Comparison of ENCODE assay signal across 11 cellular contexts in the genomic region with DNA sequence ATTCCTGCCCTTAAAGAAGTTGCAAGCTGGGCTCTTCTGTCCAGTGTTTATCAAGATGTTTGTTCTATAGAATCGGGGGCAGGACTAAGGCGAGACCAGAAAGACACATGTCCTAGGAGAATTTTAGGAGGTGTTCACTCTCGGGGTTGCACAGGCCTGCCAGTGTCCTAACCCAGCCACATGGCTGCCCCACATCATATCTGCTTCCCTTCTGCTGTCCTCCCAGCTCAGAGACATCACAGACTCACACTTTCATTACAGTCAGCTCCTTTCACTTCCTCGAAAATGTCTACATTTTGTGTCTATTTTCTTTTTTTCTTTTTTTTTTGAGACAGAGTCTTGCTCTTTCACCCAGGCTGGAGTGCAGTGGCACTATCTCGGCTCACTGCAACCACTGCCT. TPM values are rescaled to one million over a fixed set of nuclear protein-coding genes. Genes with fewer than 3 reads are reported as not detected.
DNase-seq lines count a peak whose midpoint lies in the region; ATAC-seq lines count a peak whose summit lies in the region.
"Had no signal": no experiment of that assay in that cellular context is flagged by ENCODE, and none has a peak within 500 bp of the region (broad histone marks: within the 10 kb centered on the region; RNA-seq: fewer than 3 reads in every experiment).

No MANE protein-coding gene starts in this region.

- DNase-seq in CD1c-positive myeloid dendritic cell (ENCODE audit: extremely low spot score) (peak; percentile 62), RPMI8226 (peak; percentile 69), glomerular visceral epithelial cell (ENCODE audit: extremely low spot score) (no peak), GF-D8 (lab: John Stamatoyannopoulos, UW) (no peak), dermis blood vessel endothelial cell (no peak)
- DNase-seq: NCI-H524, T-helper 2 cell had no signal

- ATAC-seq in GM19438 (IDR thresholded peaks at IDR 0.05; ENCODE audit: low read depth, unreplicated experiment) = peak; percentile 53
- peak; percentile 40 for ATAC-seq in HG02973 (IDR thresholded peaks at IDR 0.05; ENCODE audit: unreplicated experiment)
- ATAC-seq in HG03097 (IDR thresholded peaks at IDR 0.05; ENCODE audit: low FRiP score, unreplicated experiment) = no peak
- ATAC-seq: HCT116 had no signal

RNA-seq across cellular contexts. Expression of gene MRO, which starts 10.7 kb away (rescaled TPM):
- total RNA-seq in dermis blood vessel endothelial cell = under 0.01 TPM in 1 of 2 replicates, not detected in the other

RNA-seq across cellular contexts. Expression of gene ME2, which starts 48.4 kb away (rescaled TPM):
- 45.3 and 64.8 TPM in 2 replicates for total RNA-seq in dermis blood vessel endothelial cell

Comparison
In these comparisons a context has a peak if more than half of its experiments do, and no peak if none do; other contexts are left out.
1. DNase-seq: peak in CD1c-positive myeloid dendritic cell (single experiment) and RPMI8226 (single experiment); none in glomerular visceral epithelial cell (single experiment), GF-D8 (single experiment) and dermis blood vessel endothelial cell (single experiment).